In the genomic region with DNA sequence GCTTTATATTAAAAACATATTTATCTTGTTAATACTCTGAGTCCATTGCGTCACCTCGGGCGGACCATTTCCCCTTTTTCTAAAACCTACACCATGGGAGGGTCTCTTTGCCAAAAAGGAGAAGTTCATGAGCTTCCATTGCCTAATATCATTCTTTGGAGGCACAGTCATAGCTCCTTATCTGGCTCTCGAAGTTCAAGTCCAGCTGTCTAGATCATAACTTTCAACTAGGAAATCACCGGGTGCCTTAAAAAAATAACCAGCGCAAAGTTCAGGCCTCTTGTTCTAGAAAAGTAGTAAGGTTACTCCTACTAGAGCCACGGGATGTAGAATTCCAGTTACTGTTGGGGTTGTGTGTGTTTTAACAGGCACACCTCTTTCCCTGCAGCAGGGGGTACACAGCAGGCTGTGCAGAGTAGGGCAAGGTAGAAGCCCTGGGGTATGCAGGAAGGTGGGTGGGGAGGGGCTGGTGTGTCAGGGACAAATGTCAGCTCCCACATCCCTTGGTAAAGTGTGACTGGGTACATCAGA, we compare ENCODE assay signal across 7 cellular contexts. TPM values are rescaled to one million over a fixed set of nuclear protein-coding genes. Genes with fewer than 3 reads are reported as not detected.
DNase-seq lines count a peak whose midpoint lies in the region; ATAC-seq and TF ChIP-seq lines count a peak whose summit lies in the region.

No MANE protein-coding gene starts in this region.

- DNase-seq in NOMO-1 (lab: John Stamatoyannopoulos, UW; ENCODE audit: unreplicated experiment in 2 of 2), result peak; percentile 93 to 99
- DNase-seq in dorsolateral prefrontal cortex, result no peak
- DNase-seq in mucosa of descending colon, result peak in 1 of 3 donors; percentile 57
- peak; percentile 52 for DNase-seq in upper lobe of right lung
- DNase-seq in GM10266 (ENCODE audit: extremely low spot score), result no peak

- H3K36me3 ChIP-seq in mucosa of descending colon (ENCODE audit: low read depth) (no peaks in the 10 kb centered on the region), upper lobe of right lung (no peaks in the 10 kb centered on the region)

- no peak overlapping the region for H3K4me3 ChIP-seq in dorsolateral prefrontal cortex
- no peak overlapping the region for H3K4me3 ChIP-seq in mucosa of descending colon
- H3K4me3 ChIP-seq in upper lobe of right lung, result no peak overlapping the region

- H3K27ac ChIP-seq in dorsolateral prefrontal cortex, result peak overlapping the region in 35 of 59 donors; percentile 7 to 85 (median 48)
- H3K27ac ChIP-seq in upper lobe of right lung, result peak overlapping the region; percentile 91

- ATAC-seq in mucosa of descending colon, result peak; percentile 36
- ATAC-seq in upper lobe of right lung, result peak; percentile 53
- ATAC-seq in activated CD4-positive, CD25-positive, alpha-beta regulatory T cell treated with anti-CD3 and anti-CD28 coated beads, Interleukin-2, amount 50 U/mL, for 24 hours, result no peak
- ATAC-seq in HG03565 (IDR thresholded peaks at IDR 0.05; ENCODE audit: unreplicated experiment), result no peak

- H3K4me1 ChIP-seq in mucosa of descending colon (ENCODE audit: low read depth) (peaks cover 33% of the 10 kb centered on the region), upper lobe of right lung (peaks cover 66% of the 10 kb centered on the region)

- TF ChIP-seq CTCF in dorsolateral prefrontal cortex (IDR thresholded peaks at IDR 0.05 in 54 of 56, conservative IDR thresholded peaks at IDR 0.05 in 2 of 56; ENCODE audit: low read depth in 1 of 56, partially characterized antibody in 56 of 56) (no peak), mucosa of descending colon (IDR thresholded peaks at IDR 0.05) (no peak), upper lobe of right lung (IDR thresholded peaks at IDR 0.05) (no peak), GM10266 (IDR thresholded peaks at IDR 0.05; ENCODE audit: control insufficient read depth, insufficient read depth, low read depth, missing control alignments) (no peak)

- H3K27me3 ChIP-seq in dorsolateral prefrontal cortex (no peaks in the 10 kb centered on the region), upper lobe of right lung (no peaks in the 10 kb centered on the region)

- no peaks in the 10 kb centered on the region for H3K9me3 ChIP-seq in mucosa of descending colon
- H3K9me3 ChIP-seq in upper lobe of right lung, result no peaks in the 10 kb centered on the region

- intact Hi-C loops in dorsolateral prefrontal cortex (cut with DNase I), result no loop called here
- intact Hi-C loops in mucosa of descending colon (cut with DNase I, micrococcal nuclease), result no loop called here
- intact Hi-C loops in upper lobe of right lung (cut with DNase I), result no loop called here

RNA-seq across cellular contexts. Expression of a gene that starts 50.6 kb away (rescaled TPM):
- total RNA-seq in dorsolateral prefrontal cortex (100 to 1,000 TPM in 13 of 120 experiments, 10 to 100 TPM in 107; 39.2 to 124 (median 80.4) TPM), mucosa of descending colon (100 to 1,000 TPM; 114 to 157 (median 120) TPM), upper lobe of right lung (178 TPM)

Comparison
In these comparisons a context has a peak if more than half of its experiments do, and no peak if none do; other contexts are left out.
1. DNase-seq: peak in NOMO-1 (2 of 2) and upper lobe of right lung (single experiment); none in dorsolateral prefrontal cortex (0 of 10) and GM10266 (single experiment).
2. ATAC-seq: peak in mucosa of descending colon (single experiment) and upper lobe of right lung (single experiment); none in activated CD4-positive, CD25-positive, alpha-beta regulatory T cell treated with anti-CD3 and anti-CD28 coated beads, Interleukin-2, amount 50 U/mL, for 24 hours (0 of 2) and HG03565 (single experiment).